In the genomic region with DNA sequence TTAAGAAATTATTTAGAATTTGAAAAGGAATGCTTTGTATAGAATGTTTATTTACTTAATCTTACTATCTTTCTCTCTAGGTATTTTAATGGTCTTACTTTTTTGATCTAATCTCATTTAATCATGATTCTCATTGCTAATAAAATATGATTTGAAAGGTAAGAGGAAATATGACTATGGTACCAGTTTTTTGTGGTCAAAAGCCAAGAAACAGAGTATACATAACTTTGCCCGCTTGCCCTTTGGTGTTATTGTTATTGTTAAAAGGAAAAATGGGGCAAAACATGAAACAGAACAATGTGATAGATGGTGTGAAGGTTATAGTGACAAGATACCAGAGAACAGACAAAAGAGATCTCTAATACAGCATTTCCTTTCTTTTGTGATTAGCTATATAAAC, we compare ENCODE assay signal across 36 cellular contexts.
"Had no signal": no experiment of that assay in that cellular context is flagged by ENCODE, and none has a peak within 500 bp of the region (broad histone marks: within the 10 kb centered on the region; RNA-seq: fewer than 3 reads in every experiment).

No MANE protein-coding gene starts in this region.

- H3K4me1 Mint-ChIP-seq: activated B cell treated with CpG ODN at 0.5 μM for 24 hours; activated CD4-positive, alpha-beta T cell treated with anti-CD3 and anti-CD28 coated beads, Interleukin-2, amount 10 ng/mL, durations not matched to agents 7 days and 5 days; activated naive CD4-positive, alpha-beta T cell treated with anti-CD3 and anti-CD28 coated beads, Interleukin-2, amount 10 ng/mL, durations not matched to agents 7 days and 5 days; activated naive CD4-positive, alpha-beta T cell treated with anti-CD3 and anti-CD28 coated beads, Interleukin-2, amount 50 U/mL, for 24 hours; activated naive CD8-positive, alpha-beta T cell treated with anti-CD3 and anti-CD28 coated beads, Interleukin-2, amount 50 U/mL, for 24 hours had no signal

- H3K27ac Mint-ChIP-seq: activated B cell treated with CpG ODN at 0.5 μM for 24 hours; activated CD4-positive, alpha-beta memory T cell treated with anti-CD3 and anti-CD28 coated beads, Interleukin-2, amount 10 ng/mL, durations not matched to agents 7 days and 5 days; activated CD4-positive, alpha-beta T cell treated with anti-CD3 and anti-CD28 coated beads, Interleukin-2, amount 10 ng/mL, durations not matched to agents 7 days and 5 days; activated CD8-positive, alpha-beta memory T cell treated with anti-CD3 and anti-CD28 coated beads, Interleukin-2, amount 10 ng/mL, durations not matched to agents 7 days and 5 days; activated CD8-positive, alpha-beta T cell treated with anti-CD3 and anti-CD28 coated beads, Interleukin-2, amount 10 ng/mL, durations not matched to agents 7 days and 5 days; activated naive CD4-positive, alpha-beta T cell treated with anti-CD3 and anti-CD28 coated beads, Interleukin-2, amount 10 ng/mL, durations not matched to agents 7 days and 5 days; activated naive CD4-positive, alpha-beta T cell treated with anti-CD3 and anti-CD28 coated beads, Interleukin-2, amount 50 U/mL, for 24 hours; activated naive CD8-positive, alpha-beta T cell; activated naive CD8-positive, alpha-beta T cell treated with anti-CD3 and anti-CD28 coated beads, Interleukin-2, amount 10 ng/mL, durations not matched to agents 7 days and 5 days; activated naive CD8-positive, alpha-beta T cell treated with anti-CD3 and anti-CD28 coated beads, Interleukin-2, amount 50 U/mL, for 24 hours; activated T-cell treated with anti-CD3 and anti-CD28 coated beads, Interleukin-2, amount 50 U/mL, for 24 hours; activated T-helper 2 cell treated with anti-CD3 and anti-CD28 coated beads, Interferon-gamma antibody, Interleukin-2, Interleukin-4, amounts not matched to agents 10 μg/mL and 5 μg/mL and 100 μg/mL, durations not matched to agents 14 hours and 24 hours and 36 hours; T-helper 1 cell treated with Interleukin-12 subunit alpha and Interleukin-12 subunit beta and Interleukin-4 antibody, amounts not matched to agents 30 μg/mL and 1 μg/mL, for 36 hours; T-helper 2 cell treated with Interferon-gamma antibody and Interleukin-4, amounts not matched to agents 5 μg/mL and 100 μg/mL, for 36 hours had no signal

- DNase-seq: activated B cell treated with CpG ODN at 0.5 μM for 24 hours; activated CD4-positive, alpha-beta memory T cell treated with anti-CD3 and anti-CD28 coated beads, Interleukin-2, amount 10 ng/mL, durations not matched to agents 7 days and 5 days; activated CD4-positive, alpha-beta T cell treated with anti-CD3 and anti-CD28 coated beads for 48 hours; activated CD4-positive, alpha-beta T cell treated with anti-CD3 and anti-CD28 coated beads, Interleukin-2, amount 10 ng/mL, durations not matched to agents 7 days and 5 days; activated CD4-positive, alpha-beta T cell treated with anti-CD3 and anti-CD28 coated beads, Interleukin-2, amount 50 U/mL, for 48 hours; activated CD4-positive, CD25-positive, alpha-beta regulatory T cell treated with anti-CD3 and anti-CD28 coated beads, Interleukin-2, amount 50 U/mL, for 72 hours; activated CD8-positive, alpha-beta memory T cell treated with anti-CD3 and anti-CD28 coated beads for 24 hours; activated CD8-positive, alpha-beta memory T cell treated with anti-CD3 and anti-CD28 coated beads, Interleukin-2, amount 10 ng/mL, durations not matched to agents 7 days and 5 days; activated CD8-positive, alpha-beta memory T cell treated with anti-CD3 and anti-CD28 coated beads, Interleukin-2, amount 50 U/mL, for 48 hours; activated CD8-positive, alpha-beta T cell treated with anti-CD3 and anti-CD28 coated beads, Interleukin-2, amount 10 ng/mL, durations not matched to agents 7 days and 5 days; activated effector memory CD4-positive, alpha-beta T cell treated with Interleukin-2 at 50 U/mL for 16 hours; activated gamma-delta T cell; activated naive CD4-positive, alpha-beta T cell treated with anti-CD3 and anti-CD28 coated beads, Interleukin-2, amount 10 ng/mL, durations not matched to agents 7 days and 5 days; activated naive CD4-positive, alpha-beta T cell treated with Interleukin-2 at 50 U/mL for 16 hours; activated naive CD8-positive, alpha-beta T cell treated with anti-CD3 and anti-CD28 coated beads, Interleukin-2, amount 10 ng/mL, durations not matched to agents 7 days and 5 days; activated naive CD8-positive, alpha-beta T cell treated with anti-CD3 and anti-CD28 coated beads, Interleukin-2, amount 50 U/mL, for 24 hours; activated T-cell treated with anti-CD3 and anti-CD28 coated beads, Interleukin-2, amount 50 U/mL, for 24 hours; activated T-cell treated with anti-CD3 and anti-CD28 coated beads, Interleukin-2, amount 50 U/mL, for 48 hours; amygdala; anterior cingulate cortex; caudate nucleus; cerebellar nuclear complex; T-helper 1 cell; T-helper 2 cell; T-helper 9 cell had no signal

- H3K27me3 Mint-ChIP-seq: activated B cell treated with CpG ODN at 0.5 μM for 24 hours; activated CD4-positive, alpha-beta memory T cell treated with anti-CD3 and anti-CD28 coated beads, Interleukin-2, amount 10 ng/mL, durations not matched to agents 7 days and 5 days; activated CD4-positive, alpha-beta T cell treated with anti-CD3 and anti-CD28 coated beads, Interleukin-2, amount 10 ng/mL, durations not matched to agents 7 days and 5 days; activated CD8-positive, alpha-beta memory T cell treated with anti-CD3 and anti-CD28 coated beads, Interleukin-2, amount 10 ng/mL, durations not matched to agents 7 days and 5 days; activated naive CD4-positive, alpha-beta T cell treated with anti-CD3 and anti-CD28 coated beads, Interleukin-2, amount 10 ng/mL, durations not matched to agents 7 days and 5 days; activated naive CD4-positive, alpha-beta T cell treated with anti-CD3 and anti-CD28 coated beads, Interleukin-2, amount 50 U/mL, for 24 hours; activated naive CD8-positive, alpha-beta T cell; activated naive CD8-positive, alpha-beta T cell treated with anti-CD3 and anti-CD28 coated beads, Interleukin-2, amount 10 ng/mL, durations not matched to agents 7 days and 5 days; activated naive CD8-positive, alpha-beta T cell treated with anti-CD3 and anti-CD28 coated beads, Interleukin-2, amount 50 U/mL, for 24 hours; activated T-cell treated with anti-CD3 and anti-CD28 coated beads, Interleukin-2, amount 50 U/mL, for 24 hours; brain; central memory CD8-positive, alpha-beta T cell had no signal

- H3K36me3 Mint-ChIP-seq: activated naive CD4-positive, alpha-beta T cell treated with anti-CD3 and anti-CD28 coated beads, Interleukin-2, amount 10 ng/mL, durations not matched to agents 7 days and 5 days; activated naive CD8-positive, alpha-beta T cell treated with anti-CD3 and anti-CD28 coated beads, Interleukin-2, amount 10 ng/mL, durations not matched to agents 7 days and 5 days had no signal

- FAIRE-seq: bronchial epithelial cell had no signal

- ATAC-seq: activated CD8-positive, alpha-beta memory T cell treated with anti-CD3 and anti-CD28 coated beads, Interleukin-2, amount 10 ng/mL, durations not matched to agents 7 days and 5 days; activated CD8-positive, alpha-beta T cell treated with anti-CD3 and anti-CD28 coated beads, Interleukin-2, amount 10 ng/mL, durations not matched to agents 7 days and 5 days; activated naive CD8-positive, alpha-beta T cell treated with anti-CD3 and anti-CD28 coated beads, Interleukin-2, amount 50 U/mL, for 24 hours had no signal

- H3K4me3 Mint-ChIP-seq: activated B cell treated with CpG ODN at 0.5 μM for 24 hours; activated CD4-positive, alpha-beta memory T cell treated with anti-CD3 and anti-CD28 coated beads, Interleukin-2, amount 10 ng/mL, durations not matched to agents 7 days and 5 days; activated CD4-positive, alpha-beta T cell treated with anti-CD3 and anti-CD28 coated beads, Interleukin-2, amount 10 ng/mL, durations not matched to agents 7 days and 5 days; activated CD8-positive, alpha-beta memory T cell treated with anti-CD3 and anti-CD28 coated beads, Interleukin-2, amount 10 ng/mL, durations not matched to agents 7 days and 5 days; activated CD8-positive, alpha-beta T cell treated with anti-CD3 and anti-CD28 coated beads, Interleukin-2, amount 10 ng/mL, durations not matched to agents 7 days and 5 days; activated naive CD4-positive, alpha-beta T cell treated with anti-CD3 and anti-CD28 coated beads, Interleukin-2, amount 10 ng/mL, durations not matched to agents 7 days and 5 days; activated naive CD4-positive, alpha-beta T cell treated with anti-CD3 and anti-CD28 coated beads, Interleukin-2, amount 50 U/mL, for 24 hours; activated naive CD8-positive, alpha-beta T cell; activated naive CD8-positive, alpha-beta T cell treated with anti-CD3 and anti-CD28 coated beads, Interleukin-2, amount 10 ng/mL, durations not matched to agents 7 days and 5 days; activated naive CD8-positive, alpha-beta T cell treated with anti-CD3 and anti-CD28 coated beads, Interleukin-2, amount 50 U/mL, for 24 hours; activated T-cell treated with anti-CD3 and anti-CD28 coated beads, Interleukin-2, amount 50 U/mL, for 24 hours; brain; central memory CD8-positive, alpha-beta T cell; T-helper 1 cell treated with Interleukin-12 subunit alpha and Interleukin-12 subunit beta and Interleukin-4 antibody, amounts not matched to agents 30 μg/mL and 1 μg/mL, for 36 hours; T-helper 2 cell treated with Interferon-gamma antibody and Interleukin-4, amounts not matched to agents 5 μg/mL and 100 μg/mL, for 36 hours had no signal

- H3K27me3 ChIP-seq: ascending aorta, cardiac muscle cell had no signal

- H3K9me3 Mint-ChIP-seq: activated B cell treated with CpG ODN at 0.5 μM for 24 hours; activated CD4-positive, alpha-beta memory T cell treated with anti-CD3 and anti-CD28 coated beads, Interleukin-2, amount 10 ng/mL, durations not matched to agents 7 days and 5 days; activated CD4-positive, alpha-beta T cell treated with anti-CD3 and anti-CD28 coated beads, Interleukin-2, amount 10 ng/mL, durations not matched to agents 7 days and 5 days; activated naive CD4-positive, alpha-beta T cell treated with anti-CD3 and anti-CD28 coated beads, Interleukin-2, amount 10 ng/mL, durations not matched to agents 7 days and 5 days; activated naive CD4-positive, alpha-beta T cell treated with anti-CD3 and anti-CD28 coated beads, Interleukin-2, amount 50 U/mL, for 24 hours; activated naive CD8-positive, alpha-beta T cell treated with anti-CD3 and anti-CD28 coated beads, Interleukin-2, amount 10 ng/mL, durations not matched to agents 7 days and 5 days; activated naive CD8-positive, alpha-beta T cell treated with anti-CD3 and anti-CD28 coated beads, Interleukin-2, amount 50 U/mL, for 24 hours; activated T-cell treated with anti-CD3 and anti-CD28 coated beads, Interleukin-2, amount 50 U/mL, for 24 hours; activated T-helper 2 cell treated with anti-CD3 and anti-CD28 coated beads, Interferon-gamma antibody, Interleukin-2, Interleukin-4, amounts not matched to agents 10 μg/mL and 5 μg/mL and 100 μg/mL, durations not matched to agents 14 hours and 24 hours and 36 hours; central memory CD8-positive, alpha-beta T cell; T-helper 1 cell treated with Interleukin-12 subunit alpha and Interleukin-12 subunit beta and Interleukin-4 antibody, amounts not matched to agents 30 μg/mL and 1 μg/mL, for 36 hours; T-helper 2 cell treated with Interferon-gamma antibody and Interleukin-4, amounts not matched to agents 5 μg/mL and 100 μg/mL, for 36 hours had no signal

- H3K4me3 ChIP-seq: ascending aorta, cardiac muscle cell had no signal

- H3K9me3 ChIP-seq: ascending aorta had no signal

- H3K27ac ChIP-seq: ascending aorta, cardiac muscle cell, VCaP had no signal

- H3K36me3 ChIP-seq: ascending aorta, cardiac muscle cell had no signal
